Comparison of ENCODE assay signal across 1 cellular context in the genomic region with DNA sequence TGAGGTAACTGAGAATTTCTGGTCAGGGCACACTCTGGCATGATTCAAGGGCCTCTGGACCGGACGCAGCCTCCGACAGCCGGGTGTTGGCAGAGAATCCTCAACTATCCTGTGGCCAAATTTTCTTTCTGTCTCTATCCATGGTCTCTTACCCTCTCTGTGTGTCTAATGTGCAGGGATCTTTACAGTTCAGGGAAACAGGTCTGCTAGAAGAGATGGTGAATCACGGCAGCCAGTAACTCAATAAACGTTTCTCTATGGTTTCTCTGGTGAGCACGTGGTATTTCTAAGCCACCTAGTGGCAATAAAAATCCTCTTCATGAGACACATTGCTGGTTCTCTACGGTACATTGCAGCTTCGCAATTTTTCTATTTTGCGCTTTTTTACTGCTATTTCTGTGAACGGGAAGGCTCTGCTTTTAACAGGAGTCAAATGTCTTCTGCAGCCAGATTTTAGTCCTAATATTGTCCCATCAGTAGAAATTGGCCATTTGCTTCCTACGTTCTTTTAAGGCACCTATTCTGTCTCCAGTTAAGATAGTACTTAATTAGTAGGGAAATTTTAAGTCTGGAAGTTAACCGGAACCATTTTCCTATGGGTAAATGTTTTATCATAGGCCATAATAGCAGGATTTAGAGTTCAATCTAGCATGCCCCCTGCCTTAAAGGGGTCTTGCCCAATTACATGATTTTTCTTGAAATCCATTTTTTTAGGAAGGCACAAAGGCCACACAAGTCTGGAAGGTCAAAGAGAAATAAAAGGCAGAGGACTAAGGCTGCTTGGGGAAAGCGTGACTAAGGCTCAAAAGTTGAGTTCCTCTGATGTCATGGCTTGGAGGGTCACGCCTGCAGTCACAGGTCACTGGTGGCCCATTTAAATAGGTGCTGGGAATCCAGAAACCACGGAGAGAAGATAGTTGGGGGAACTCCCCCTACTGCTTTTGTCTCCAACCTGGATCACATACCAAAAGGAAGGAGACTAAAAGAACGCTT.
TF ChIP-seq lines count a peak whose summit lies in the region.

No MANE protein-coding gene starts in this region.

TF ChIP-seq in GM12878, 131 proteins besides CTCF, POLR2A, EP300 and RAD21 (continued from another document):
- TF ChIP-seq, protein P1, sequence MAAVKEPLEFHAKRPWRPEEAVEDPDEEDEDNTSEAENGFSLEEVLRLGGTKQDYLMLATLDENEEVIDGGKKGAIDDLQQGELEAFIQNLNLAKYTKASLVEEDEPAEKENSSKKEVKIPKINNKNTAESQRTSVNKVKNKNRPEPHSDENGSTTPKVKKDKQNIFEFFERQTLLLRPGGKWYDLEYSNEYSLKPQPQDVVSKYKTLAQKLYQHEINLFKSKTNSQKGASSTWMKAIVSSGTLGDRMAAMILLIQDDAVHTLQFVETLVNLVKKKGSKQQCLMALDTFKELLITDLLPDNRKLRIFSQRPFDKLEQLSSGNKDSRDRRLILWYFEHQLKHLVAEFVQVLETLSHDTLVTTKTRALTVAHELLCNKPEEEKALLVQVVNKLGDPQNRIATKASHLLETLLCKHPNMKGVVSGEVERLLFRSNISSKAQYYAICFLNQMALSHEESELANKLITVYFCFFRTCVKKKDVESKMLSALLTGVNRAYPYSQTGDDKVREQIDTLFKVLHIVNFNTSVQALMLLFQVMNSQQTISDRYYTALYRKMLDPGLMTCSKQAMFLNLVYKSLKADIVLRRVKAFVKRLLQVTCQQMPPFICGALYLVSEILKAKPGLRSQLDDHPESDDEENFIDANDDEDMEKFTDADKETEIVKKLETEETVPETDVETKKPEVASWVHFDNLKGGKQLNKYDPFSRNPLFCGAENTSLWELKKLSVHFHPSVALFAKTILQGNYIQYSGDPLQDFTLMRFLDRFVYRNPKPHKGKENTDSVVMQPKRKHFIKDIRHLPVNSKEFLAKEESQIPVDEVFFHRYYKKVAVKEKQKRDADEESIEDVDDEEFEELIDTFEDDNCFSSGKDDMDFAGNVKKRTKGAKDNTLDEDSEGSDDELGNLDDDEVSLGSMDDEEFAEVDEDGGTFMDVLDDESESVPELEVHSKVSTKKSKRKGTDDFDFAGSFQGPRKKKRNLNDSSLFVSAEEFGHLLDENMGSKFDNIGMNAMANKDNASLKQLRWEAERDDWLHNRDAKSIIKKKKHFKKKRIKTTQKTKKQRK (IDR thresholded peaks at IDR 0.05; ENCODE audit: low read depth, low read length) = no peak
- no peak for TF ChIP-seq BACH1 (IDR thresholded peaks at IDR 0.05; ENCODE audit: borderline replicate concordance)
- TF ChIP-seq CREB1 (IDR thresholded peaks at IDR 0.05; ENCODE audit: low read depth) = 0 out of 2 replicates have a peak, but pooled peaks have one; percentile 22
- TF ChIP-seq NR2F1 (conservative IDR thresholded peaks at IDR 0.05) = peak; percentile 37; the same call in 1 of the 2 replicates
- no peak for TF ChIP-seq RELA (IDR thresholded peaks at IDR 0.05; ENCODE audit: borderline replicate concordance, partially characterized antibody)
- no peak for TF ChIP-seq NFXL1 (IDR thresholded peaks at IDR 0.05; ENCODE audit: borderline replicate concordance)
- peak; percentile 67; the same call in 1 of the 2 replicates for TF ChIP-seq SMARCA5 (IDR thresholded peaks at IDR 0.05)
- TF ChIP-seq, protein P2, sequence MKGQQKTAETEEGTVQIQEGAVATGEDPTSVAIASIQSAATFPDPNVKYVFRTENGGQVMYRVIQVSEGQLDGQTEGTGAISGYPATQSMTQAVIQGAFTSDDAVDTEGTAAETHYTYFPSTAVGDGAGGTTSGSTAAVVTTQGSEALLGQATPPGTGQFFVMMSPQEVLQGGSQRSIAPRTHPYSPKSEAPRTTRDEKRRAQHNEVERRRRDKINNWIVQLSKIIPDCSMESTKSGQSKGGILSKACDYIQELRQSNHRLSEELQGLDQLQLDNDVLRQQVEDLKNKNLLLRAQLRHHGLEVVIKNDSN (IDR thresholded peaks at IDR 0.05; ENCODE audit: borderline replicate concordance, extremely low read length, insufficient read depth, low read depth, low read length) = peak; percentile 27
- no peak for TF ChIP-seq RB1 (IDR thresholded peaks at IDR 0.05; ENCODE audit: borderline replicate concordance)
- peak; percentile 45 to 64; a peak in 3 of 4 replicates for TF ChIP-seq BHLHE40 (IDR thresholded peaks at IDR 0.05; ENCODE audit: borderline replicate concordance in 1 of 2, low read depth in 2 of 2, low read length in 1 of 2)
